ENCODE assay signal across 22 cellular contexts in genomic region chr12:107845980-107846659, GRCh38.
DNase-seq lines count a peak whose midpoint lies in the region; ATAC-seq and TF ChIP-seq lines count a peak whose summit lies in the region.
"Had no signal": no experiment of that assay in that cellular context is flagged by ENCODE, and none has a peak within 500 bp of the region (broad histone marks: within the 10 kb centered on the region; RNA-seq: fewer than 3 reads in every experiment).

No MANE protein-coding gene starts in this region.

- no peaks in the 10 kb centered on the region for H3K9me3 Mint-ChIP-seq in MCF 10A (ENCODE audit: unreplicated experiment)
- H3K9me3 Mint-ChIP-seq: activated naive CD8-positive, alpha-beta T cell treated with anti-CD3 and anti-CD28 coated beads for 36 hours; IgD-negative memory B cell; stimulated activated effector memory CD8-positive, alpha-beta T cell treated with anti-CD3 and anti-CD28 coated beads, Interleukin-12 subunit alpha, Interleukin-12 subunit beta, amount 100 ng/mL, for 72 hours had no signal

- TF ChIP-seq POLR2A in breast epithelium (IDR thresholded peaks at IDR 0.05), result no peak

- H3K36me3 Mint-ChIP-seq in MCF 10A (ENCODE audit: insufficient read depth, unreplicated experiment), result no peaks in the 10 kb centered on the region
- H3K36me3 Mint-ChIP-seq: activated naive CD8-positive, alpha-beta T cell treated with anti-CD3 and anti-CD28 coated beads for 36 hours; stimulated activated effector memory CD8-positive, alpha-beta T cell treated with anti-CD3 and anti-CD28 coated beads, Interleukin-12 subunit alpha, Interleukin-12 subunit beta, amount 100 ng/mL, for 72 hours had no signal

- intact Hi-C loops in MCF 10A (cut with micrococcal nuclease), result no loop called here
- intact Hi-C loops in breast epithelium (cut with DNase I; ENCODE audit: low total_unique reads), result no loop called here

- H3K4me3 ChIP-seq in breast epithelium (no peak overlapping the region), RWPE2 (ENCODE audit: severe bottlenecking) (no peak overlapping the region), fibroblast of the aortic adventitia (ENCODE audit: low read depth, low read length) (no peak overlapping the region)
- H3K4me3 ChIP-seq: body of pancreas, coronary artery, mucosa of descending colon, Peyer's patch had no signal

- peaks cover 19% of the 10 kb centered on the region for H3K27me3 Mint-ChIP-seq in MCF 10A (ENCODE audit: insufficient read depth, unreplicated experiment)

- H3K36me3 ChIP-seq in breast epithelium (no peaks in the 10 kb centered on the region), RWPE2 (ENCODE audit: low read depth) (no peaks in the 10 kb centered on the region)
- H3K36me3 ChIP-seq: Peyer's patch had no signal

- CTCF ChIA-PET in MCF 10A (lab: Yijun Ruan, JAX), result no interaction called here

- peaks cover 5% of the 10 kb centered on the region for H3K4me1 Mint-ChIP-seq in MCF 10A (ENCODE audit: insufficient read depth, unreplicated experiment)

- ATAC-seq in RWPE2 (ENCODE audit: low read depth) (peak; percentile 17; the same call in 1 of the 3 replicates), HG02571 (IDR thresholded peaks at IDR 0.05; ENCODE audit: unreplicated experiment) (no peak)
- ATAC-seq: activated CD4-positive, alpha-beta T cell treated with anti-CD3 and anti-CD28 coated beads for 36 hours; body of pancreas; left ventricle myocardium superior; mucosa of descending colon; right cardiac atrium; stimulated activated effector memory CD8-positive, alpha-beta T cell treated with anti-CD3 and anti-CD28 coated beads, Interleukin-12 subunit alpha, Interleukin-12 subunit beta, amount 100 ng/mL, for 72 hours had no signal

- peaks cover 4 to 12% of the 10 kb centered on the region in 2 donors for H3K4me1 ChIP-seq in breast epithelium
- no peaks in the 10 kb centered on the region for H3K4me1 ChIP-seq in RWPE2 (ENCODE audit: insufficient read depth, poor library complexity, severe bottlenecking)

- H3K9me3 ChIP-seq in breast epithelium, result no peaks in the 10 kb centered on the region
- H3K9me3 ChIP-seq in RWPE2 (ENCODE audit: severe bottlenecking), result no peaks in the 10 kb centered on the region
- H3K9me3 ChIP-seq: body of pancreas, mucosa of descending colon, Peyer's patch had no signal

- H3K27me3 ChIP-seq in breast epithelium (peaks cover 0 to 59% of the 10 kb centered on the region in 2 donors), RWPE2 (ENCODE audit: insufficient read depth, poor library complexity, severe bottlenecking) (peaks cover 70% of the 10 kb centered on the region)

- DNase-seq in MCF 10A (ENCODE audit: unreplicated experiment) (peak; percentile 40), breast epithelium (ENCODE audit: low spot score in 2 of 2) (no peak), RWPE2 (ENCODE audit: low spot score) (no peak), fibroblast of the aortic adventitia (ENCODE audit: low read depth) (peak; percentile 2), stromal cell of bone marrow (ENCODE audit: low read depth) (peak; percentile 3), NCI-H2081 treated with DMSO at 0.1 percent for 48 hours (lab: John Stamatoyannopoulos, UW) (no peak), T-helper 9 cell (no peak)
- DNase-seq: activated CD4-positive, alpha-beta T cell treated with anti-CD3 and anti-CD28 coated beads for 36 hours; activated naive CD8-positive, alpha-beta T cell treated with anti-CD3 and anti-CD28 coated beads for 36 hours; left ventricle myocardium superior; NCI-H1048; NCI-H2029 treated with DMSO at 0.1 percent for 48 hours; occipital lobe; Peyer's patch; right cardiac atrium had no signal

- H3K27ac Mint-ChIP-seq in MCF 10A (ENCODE audit: low read depth, unreplicated experiment), result no peak overlapping the region
- H3K27ac Mint-ChIP-seq: activated CD4-positive, alpha-beta T cell treated with anti-CD3 and anti-CD28 coated beads for 36 hours; activated naive CD8-positive, alpha-beta T cell treated with anti-CD3 and anti-CD28 coated beads for 36 hours; IgD-negative memory B cell; stimulated activated effector memory CD8-positive, alpha-beta T cell treated with anti-CD3 and anti-CD28 coated beads, Interleukin-12 subunit alpha, Interleukin-12 subunit beta, amount 100 ng/mL, for 72 hours had no signal

- no peak overlapping the region for H3K4me3 Mint-ChIP-seq in MCF 10A (ENCODE audit: unreplicated experiment)
- H3K4me3 Mint-ChIP-seq: activated CD4-positive, alpha-beta T cell treated with anti-CD3 and anti-CD28 coated beads for 36 hours; activated naive CD8-positive, alpha-beta T cell treated with anti-CD3 and anti-CD28 coated beads for 36 hours; IgD-negative memory B cell; stimulated activated effector memory CD8-positive, alpha-beta T cell treated with anti-CD3 and anti-CD28 coated beads, Interleukin-12 subunit alpha, Interleukin-12 subunit beta, amount 100 ng/mL, for 72 hours had no signal

- no peak for TF ChIP-seq CTCF in MCF 10A (IDR thresholded peaks at IDR 0.05; ENCODE audit: unreplicated experiment)
- no peak for TF ChIP-seq CTCF in breast epithelium (IDR thresholded peaks at IDR 0.05)
- TF ChIP-seq CTCF in RWPE2 (IDR thresholded peaks at IDR 0.05; ENCODE audit: poor library complexity, severe bottlenecking), result no peak
- TF ChIP-seq CTCF in fibroblast of the aortic adventitia (IDR thresholded peaks at IDR 0.05; ENCODE audit: insufficient read depth, low read length), result no peak

- H3K27ac ChIP-seq in breast epithelium (no peak overlapping the region), RWPE2 (ENCODE audit: poor library complexity, severe bottlenecking) (no peak overlapping the region)
- H3K27ac ChIP-seq: body of pancreas, C4-2B, coronary artery, Peyer's patch had no signal

- BruUV-seq in MCF 10A (replicated peaks; lab: Mats Ljungman, UMichigan), result no TSS peak

- POLR2A ChIA-PET in MCF 10A (lab: Yijun Ruan, JAX), result no interaction called here

Comparison
In these comparisons a context has a peak if more than half of its experiments do, and no peak if none do; other contexts are left out.
1. DNase-seq: peak in MCF 10A (single experiment), fibroblast of the aortic adventitia (single experiment) and stromal cell of bone marrow (single experiment); none in breast epithelium (0 of 2), RWPE2 (single experiment), NCI-H2081 treated with DMSO at 0.1 percent for 48 hours (single experiment) and T-helper 9 cell (single experiment).